In genomic region chr4:70994387-70995099, GRCh38 we compare ENCODE assay signal across 8 cellular contexts. TPM values are rescaled to one million over a fixed set of nuclear protein-coding genes. Genes with fewer than 3 reads are reported as not detected.
DNase-seq lines count a peak whose midpoint lies in the region; ATAC-seq and TF ChIP-seq lines count a peak whose summit lies in the region.

No MANE protein-coding gene starts in this region.

- peaks cover 43% of the 10 kb centered on the region for H3K79me2 ChIP-seq in smooth muscle cell (ENCODE audit: low read depth)

- H3K4me2 ChIP-seq in smooth muscle cell: peak overlapping the region; percentile 83

- H3K4me1 Mint-ChIP-seq in activated CD8-positive, alpha-beta memory T cell treated with anti-CD3 and anti-CD28 coated beads, Interleukin-2, amount 10 ng/mL, durations not matched to agents 7 days and 5 days: peaks cover 47% of the 10 kb centered on the region

- H3K27ac ChIP-seq in RWPE2 (ENCODE audit: poor library complexity, severe bottlenecking): peak overlapping the region; percentile 63
- peak overlapping the region; percentile 85 to 93 (median 91) for H3K27ac ChIP-seq in esophagus squamous epithelium
- no peak overlapping the region for H3K27ac ChIP-seq in smooth muscle cell (ENCODE audit: low read depth)

- peak overlapping the region; percentile 81 for H3K27ac Mint-ChIP-seq in activated CD8-positive, alpha-beta memory T cell treated with anti-CD3 and anti-CD28 coated beads, Interleukin-2, amount 10 ng/mL, durations not matched to agents 7 days and 5 days

- CTCF ChIA-PET in activated CD8-positive, alpha-beta memory T cell treated with anti-CD3 and anti-CD28 coated beads, Interleukin-2, amount 10 ng/mL, durations not matched to agents 7 days and 5 days (lab: Charles Lee): interaction anchor here (1.0 to 8.7 kb wide), 4 partner anchors 12 to 342 kb away, joined by 3 to 113 read pairs (median 8); partner anchors contain the start of gene GRSF1

- H3K27me3 ChIP-seq in RWPE2 (ENCODE audit: insufficient read depth, poor library complexity, severe bottlenecking) (no peaks in the 10 kb centered on the region), esophagus squamous epithelium (no peaks in the 10 kb centered on the region), smooth muscle cell (ENCODE audit: low read depth) (no peaks in the 10 kb centered on the region)

- H3K9me3 ChIP-seq in RWPE2 (ENCODE audit: severe bottlenecking) (no peaks in the 10 kb centered on the region), esophagus squamous epithelium (no peaks in the 10 kb centered on the region), smooth muscle cell (replicated peaks; ENCODE audit: low read depth) (no peaks in the 10 kb centered on the region)

- peaks cover 6% of the 10 kb centered on the region for H3K4me1 ChIP-seq in RWPE2 (ENCODE audit: insufficient read depth, poor library complexity, severe bottlenecking)
- peaks cover 0 to 58% (median 20%) of the 10 kb centered on the region in 3 donors for H3K4me1 ChIP-seq in esophagus squamous epithelium
- H3K4me1 ChIP-seq in smooth muscle cell (ENCODE audit: low read depth): peaks cover 13% of the 10 kb centered on the region

- no peak for TF ChIP-seq POLR2A in esophagus squamous epithelium (IDR thresholded peaks at IDR 0.05)

- H3F3A ChIP-seq in smooth muscle cell (ENCODE audit: low read depth): peaks cover 10% of the 10 kb centered on the region

- no peaks in the 10 kb centered on the region for H3K9me3 Mint-ChIP-seq in activated CD8-positive, alpha-beta memory T cell treated with anti-CD3 and anti-CD28 coated beads, Interleukin-2, amount 10 ng/mL, durations not matched to agents 7 days and 5 days (ENCODE audit: low read depth)

- WGBS in esophagus squamous epithelium, 2 donors: 61 to 62% methylated on average over 10 of the region's 10 CpGs
- 78% methylated on average over 10 of the region's 10 CpGs for WGBS in smooth muscle cell (ENCODE audit: low lambda C conversion rate)

- peaks cover 46% of the 10 kb centered on the region for H3K36me3 Mint-ChIP-seq in activated CD8-positive, alpha-beta memory T cell treated with anti-CD3 and anti-CD28 coated beads, Interleukin-2, amount 10 ng/mL, durations not matched to agents 7 days and 5 days

- ATAC-seq in activated CD8-positive, alpha-beta memory T cell treated with anti-CD3 and anti-CD28 coated beads, Interleukin-2, amount 10 ng/mL, durations not matched to agents 7 days and 5 days: no peak
- peak; percentile 41 for ATAC-seq in HG02885 (IDR thresholded peaks at IDR 0.05; ENCODE audit: poor library complexity, unreplicated experiment)
- ATAC-seq in RWPE2 (ENCODE audit: low read depth): no peak

- intact Hi-C loops in esophagus squamous epithelium (cut with DNase I): loop anchor here (10.0 kb wide), 1 partner anchor 90 kb away; the partner anchor contains the start of gene MOB1B

- H3K36me3 ChIP-seq in RWPE2 (ENCODE audit: low read depth) (peaks cover 24% of the 10 kb centered on the region), esophagus squamous epithelium (peaks cover 0 to 14% (median 0%) of the 10 kb centered on the region in 3 donors), smooth muscle cell (ENCODE audit: low read depth) (peaks cover 5% of the 10 kb centered on the region)

- no peaks in the 10 kb centered on the region for H3K27me3 Mint-ChIP-seq in activated CD8-positive, alpha-beta memory T cell treated with anti-CD3 and anti-CD28 coated beads, Interleukin-2, amount 10 ng/mL, durations not matched to agents 7 days and 5 days

- H3K4me3 Mint-ChIP-seq in activated CD8-positive, alpha-beta memory T cell treated with anti-CD3 and anti-CD28 coated beads, Interleukin-2, amount 10 ng/mL, durations not matched to agents 7 days and 5 days: peak overlapping the region; percentile 92

- DNase-seq in activated CD8-positive, alpha-beta memory T cell treated with anti-CD3 and anti-CD28 coated beads, Interleukin-2, amount 10 ng/mL, durations not matched to agents 7 days and 5 days: no peak
- DNase-seq in activated CD8-positive, alpha-beta memory T cell treated with anti-CD3 and anti-CD28 coated beads, Interleukin-2, amount 50 U/mL, for 4 hours: no peak
- no peak for DNase-seq in RWPE2 (ENCODE audit: low spot score)
- no peak for DNase-seq in esophagus squamous epithelium (lab: John Stamatoyannopoulos, UW)
- no peak for DNase-seq in smooth muscle cell (lab: John Stamatoyannopoulos, UW; ENCODE audit: unreplicated experiment)
- no peak for DNase-seq in UCSD-AML1 (lab: John Stamatoyannopoulos, UW; ENCODE audit: unreplicated experiment)
- no peak for DNase-seq in NCI-H2107 treated with DMSO at 0.1 percent for 48 hours (lab: John Stamatoyannopoulos, UW; ENCODE audit: unreplicated experiment)

- no peak for TF ChIP-seq CTCF in RWPE2 (IDR thresholded peaks at IDR 0.05; ENCODE audit: poor library complexity, severe bottlenecking)
- TF ChIP-seq CTCF in esophagus squamous epithelium (IDR thresholded peaks at IDR 0.05): no peak
- TF ChIP-seq CTCF in smooth muscle cell (IDR thresholded peaks at IDR 0.05; ENCODE audit: borderline replicate concordance, insufficient read depth, poor library complexity, severe bottlenecking): no peak

- H4K20me1 ChIP-seq in smooth muscle cell (ENCODE audit: low read depth): no peaks in the 10 kb centered on the region

- H2AFZ ChIP-seq in smooth muscle cell (ENCODE audit: low read depth): no peak overlapping the region

- H3K4me3 ChIP-seq in RWPE2 (ENCODE audit: severe bottlenecking): peak overlapping the region; percentile 57
- H3K4me3 ChIP-seq in esophagus squamous epithelium: peak overlapping the region; percentile 73 to 89 (median 79)
- H3K4me3 ChIP-seq in smooth muscle cell: peak overlapping the region; percentile 81

- H3K9ac ChIP-seq in smooth muscle cell (ENCODE audit: low read depth): peak overlapping the region; percentile 75

RNA-seq across cellular contexts. Expression of gene DCK, which starts 1.1 kb away (rescaled TPM):
- 10 to 100 TPM; 60.0 to 70.7 TPM for total RNA-seq in activated CD8-positive, alpha-beta memory T cell treated with anti-CD3 and anti-CD28 coated beads, Interleukin-2, amount 10 ng/mL, durations not matched to agents 7 days and 5 days
- total RNA-seq in esophagus squamous epithelium: 10 to 100 TPM in 3 of 4 donors, 1 to 10 TPM in 1; 8.5 to 22.1 (median 15.9) TPM
- 28.7 and 28.9 TPM in 2 replicates for total RNA-seq in smooth muscle cell
- polyA plus RNA-seq in smooth muscle cell: 13.6 and 18.8 TPM in 2 replicates
